In genomic region chr2:127637725-127638252, GRCh38 we compare ENCODE assay signal across 9 cellular contexts. TPM values are rescaled to one million over a fixed set of nuclear protein-coding genes. Genes with fewer than 3 reads are reported as not detected.
A peak's percentile ranks its signal among the peaks of the same experiment; 100 is the strongest.
DNase-seq lines count a peak whose midpoint lies in the region; ATAC-seq, FAIRE-seq and TF ChIP-seq lines count a peak whose summit lies in the region.
"Had no signal": no experiment of that assay in that cellular context is flagged by ENCODE, and none has a peak within 500 bp of the region (broad histone marks: within the 10 kb centered on the region; RNA-seq: fewer than 3 reads in every experiment).

No MANE protein-coding gene starts in this region.

- CTCF ChIA-PET in H1 (lab: Charles Lee; ENCODE audit: partially characterized antibody), result interaction anchor here (1.0 to 9.8 kb wide), 7 partner anchors 10 to 54 kb away, joined by 3 to 114 read pairs (median 3); no protein-coding TSS in a partner anchor

- H3K18ac ChIP-seq in H1 (ENCODE audit: extremely low read depth, low read length), result peak overlapping the region; percentile 75; the same call in 1 of the 2 replicates

- H3K9me3 ChIP-seq in Peyer's patch (no peaks in the 10 kb centered on the region), H1 (ENCODE audit: insufficient read depth in 2 of 2, low read depth in 1 of 2, low read length in 1 of 2) (no peaks in the 10 kb centered on the region), muscle layer of duodenum (ENCODE audit: control insufficient read depth in 1 of 2, low read length in 2 of 2) (no peaks in the 10 kb centered on the region)

- no peak overlapping the region for H3K23ac ChIP-seq in H1 (ENCODE audit: insufficient read length)

- H2BK20ac ChIP-seq in H1 (ENCODE audit: low read length), result peak overlapping the region; percentile 43; the same call in 1 of the 2 replicates

- peak overlapping the region; percentile 87 for H3K4ac ChIP-seq in H1 (replicated peaks; ENCODE audit: insufficient read length, low read depth, low read length)

- no peaks in the 10 kb centered on the region for H3K23me2 ChIP-seq in H1 (ENCODE audit: low read depth, low read length)

- H2AK5ac ChIP-seq in H1 (ENCODE audit: low read depth, low read length), result peak overlapping the region; percentile 53; the same call in 1 of the 2 replicates

- WGBS in H1 (ENCODE audit: extremely low coverage in 1 of 2, insufficient coverage in 1 of 2, insufficient read length in 1 of 2, insufficient replicate concordance in 2 of 2, low coverage in 1 of 2, low lambda C conversion rate in 2 of 2, missing lambda C conversion rate in 1 of 2), 2 experiments, result 72% methylated on average over 8 of the region's 8 CpGs; no CpG with 5 or more reads in 1 of the 2 experiments

- H3K27ac ChIP-seq in Peyer's patch, result peak overlapping the region; percentile 17 to 83 (median 60)
- H3K27ac ChIP-seq in H1 (ENCODE audit: low read depth, low read length), result no peak overlapping the region
- H3K27ac ChIP-seq in muscle layer of duodenum (ENCODE audit: low read length), result peak overlapping the region; percentile 56

- FAIRE-seq in H1 (lab: Jason Lieb, UNC), result no peak

- H3K27me3 ChIP-seq in Peyer's patch (no peaks in the 10 kb centered on the region), H1 (replicated peaks in 1 of 4; ENCODE audit: control insufficient read depth in 3 of 4, extremely low read depth in 1 of 4, insufficient read depth in 3 of 4, low read length in 3 of 4) (no peaks in the 10 kb centered on the region), muscle layer of duodenum (ENCODE audit: low read depth, low read length) (no peaks in the 10 kb centered on the region)

- TF ChIP-seq CTCF in Peyer's patch (IDR thresholded peaks at IDR 0.05), result no peak
- no peak for TF ChIP-seq CTCF in H1 (IDR thresholded peaks at IDR 0.05; ENCODE audit: control extremely low read depth in 1 of 3, insufficient read depth in 1 of 3, low read depth in 1 of 3, low read length in 3 of 3)

- TF ChIP-seq POLR2A in Peyer's patch (IDR thresholded peaks at IDR 0.05) (no peak), H1 (IDR thresholded peaks at IDR 0.05; ENCODE audit: control extremely low read depth in 1 of 2, low read depth in 2 of 2, low read length in 2 of 2) (no peak)

- POLR2A ChIA-PET in H1 (lab: Charles Lee; ENCODE audit: partially characterized antibody), result interaction anchor here (3.3 kb wide), 1 partner anchor 111 kb away, joined by 10 read pairs; the partner anchor contains the start of gene IWS1

- H3K9ac ChIP-seq in H1 (replicated peaks in 1 of 4; ENCODE audit: extremely low read depth in 1 of 4, low read depth in 3 of 4, low read length in 3 of 4), result no peak overlapping the region; a peak in 1 of 7 replicates

- peak overlapping the region; percentile 69; the same call in 1 of the 2 replicates for H4K8ac ChIP-seq in H1 (ENCODE audit: extremely low read depth, insufficient read depth, low read length)

- peak overlapping the region; percentile 95; the same call in 1 of the 2 replicates for H2BK12ac ChIP-seq in H1 (ENCODE audit: low read depth, low read length)

- H3K4me2 ChIP-seq in H1 (ENCODE audit: insufficient read depth in 1 of 2, low read depth in 2 of 2, low read length in 2 of 2), result peak overlapping the region; percentile 39 to 54; a peak in 3 of 4 replicates

- H2BK15ac ChIP-seq in H1 (ENCODE audit: low read length), result no peak overlapping the region

- no peaks in the 10 kb centered on the region for H4K20me1 ChIP-seq in H1 (replicated peaks in 1 of 2; ENCODE audit: control insufficient read depth in 1 of 2, insufficient read depth in 2 of 2, low read length in 2 of 2)

- no peak overlapping the region for H3K14ac ChIP-seq in H1 (ENCODE audit: insufficient read length)

- DNase-seq in GM04503 (ENCODE audit: low read depth) (peak; percentile 51), Peyer's patch (no peak), H1 (ENCODE audit: low read depth in 1 of 2, low spot score in 2 of 2) (peak in 1 of 2 experiments; percentile 61), SIG-M5 treated with dmso at 0.1 percent for 504 hours (lab: John Stamatoyannopoulos, UW; ENCODE audit: unreplicated experiment) (no peak), NCI-H510A (lab: John Stamatoyannopoulos, UW) (no peak), retina (no peak)

- TF ChIP-seq RAD21 in H1 (IDR thresholded peaks at IDR 0.05 in 1 of 2, conservative IDR thresholded peaks at IDR 0.05 in 1 of 2; ENCODE audit: low read depth in 2 of 2, low read length in 2 of 2), result no peak

- H2BK120ac ChIP-seq in H1 (replicated peaks; ENCODE audit: low read depth, low read length), result no peak overlapping the region

- no peak for ATAC-seq in HG03159 (IDR thresholded peaks at IDR 0.05; ENCODE audit: unreplicated experiment)

- H3K79me1 ChIP-seq in H1 (ENCODE audit: low read depth, low read length), result no peaks in the 10 kb centered on the region

- H4K91ac ChIP-seq in H1 (replicated peaks; ENCODE audit: insufficient read length, low read length), result peak overlapping the region; percentile 84

- no peak overlapping the region for H3K56ac ChIP-seq in H1 (replicated peaks; ENCODE audit: insufficient read length, low read depth, low read length)

- no peak overlapping the region for H4K5ac ChIP-seq in H1 (ENCODE audit: insufficient read length, low read depth, low read length)

- H3K4me1 ChIP-seq in Peyer's patch (peaks cover 0 to 82% (median 33%) of the 10 kb centered on the region in 4 donors), H1 (replicated peaks in 1 of 4; ENCODE audit: control insufficient read depth in 3 of 4, insufficient read depth in 4 of 4, low read length in 3 of 4) (peaks cover 0 to 19% (median 7%) of the 10 kb centered on the region in 4 experiments; a peak in 6 of 7 replicates), muscle layer of duodenum (ENCODE audit: control insufficient read depth in 1 of 2, insufficient read depth in 2 of 2, low read length in 2 of 2) (peaks cover 5 to 62% of the 10 kb centered on the region in 2 donors)

- no peaks in the 10 kb centered on the region for H3K79me2 ChIP-seq in H1 (ENCODE audit: control insufficient read depth in 1 of 2, insufficient read depth in 2 of 2, low read length in 2 of 2)

- peak overlapping the region; percentile 47; the same call in 1 of the 2 replicates for H2BK5ac ChIP-seq in H1 (ENCODE audit: low read depth, low read length)

- TF ChIP-seq EP300 in H1 (IDR thresholded peaks at IDR 0.05; ENCODE audit: borderline replicate concordance in 1 of 2, low read depth in 2 of 2, low read length in 2 of 2), result no peak

- H2AFZ ChIP-seq in H1 (ENCODE audit: low read length), result no peak overlapping the region

- H3K36me3 ChIP-seq in Peyer's patch (peaks cover 0 to 47% (median 0%) of the 10 kb centered on the region in 3 donors), H1 (ENCODE audit: control insufficient read depth in 2 of 4, insufficient read depth in 4 of 4, low read length in 3 of 4) (no peaks in the 10 kb centered on the region), muscle layer of duodenum (ENCODE audit: control insufficient read depth in 1 of 2, insufficient read depth in 2 of 2, low read length in 2 of 2) (peaks cover 4 to 27% of the 10 kb centered on the region in 2 donors)

- H3K4me3 ChIP-seq in Peyer's patch, result no peak overlapping the region
- H3K4me3 ChIP-seq in H1 (ENCODE audit: extremely low read depth in 1 of 4, insufficient read depth in 2 of 4, low read depth in 3 of 4, low read length in 4 of 4), result peak overlapping the region in 1 of 4 experiments; percentile 2; a peak in 1 of 8 replicates
- no peak overlapping the region for H3K4me3 ChIP-seq in muscle layer of duodenum (ENCODE audit: low read depth in 1 of 2, low read length in 2 of 2)

TF ChIP-seq in H1, 55 proteins besides CTCF, POLR2A, EP300 and RAD21:
- TF ChIP-seq SAP30 (IDR thresholded peaks at IDR 0.05; ENCODE audit: insufficient read depth, insufficient replicate concordance, low read length) (no peak), TAF7 (optimal IDR thresholded peaks at IDR 0.05; ENCODE audit: borderline replicate concordance, low read depth, low read length) (no peak), RBBP5 (IDR thresholded peaks at IDR 0.05; ENCODE audit: borderline replicate concordance, low read depth, low read length) (0 out of 2 replicates have a peak, but pooled peaks have one; percentile 18)

RNA-seq across cellular contexts. Expression of gene GPR17, which starts 8.2 kb away (rescaled TPM):
- total RNA-seq in Peyer's patch, result not detected
- not detected in 2 replicates for total RNA-seq in H1 (2021; fragmentation: NEBNext Ultra II Directional; extraction: Animal tissue kit (Norgen Biotek cat#: 25700))
- polyA plus RNA-seq in H1 (2011; rRNA removed), result 0.03 TPM in 2 replicates
- polyA plus RNA-seq in H1 (2011; cell fraction: cytosol; rRNA removed), result not detected
- polyA plus RNA-seq in H1 (2011; cell fraction: nucleus; rRNA removed), result 0.13 TPM
- 0.14 to 0.90 TPM (median 0.59 TPM) in 3 of 4 replicates, not detected in the other for polyA plus RNA-seq in H1 (2012, experiment 1 of 2)
- 0.09 TPM for polyA plus RNA-seq in H1 (2012, experiment 2 of 2)
- not detected for polyA plus RNA-seq in H1 (2013, experiment 1 of 2)
- polyA plus RNA-seq in H1 (2013, experiment 2 of 2), result not detected
- not detected in 2 replicates for polyA minus RNA-seq in H1 (2011; rRNA and poly(A)+ RNA removed)
- polyA minus RNA-seq in H1 (2011; cell fraction: cytosol; rRNA and poly(A)+ RNA removed), result not detected
- polyA minus RNA-seq in H1 (2011; cell fraction: nucleus; rRNA and poly(A)+ RNA removed), result not detected
- total RNA-seq: T-helper 1 cell treated with Interleukin-12 subunit alpha and Interleukin-12 subunit beta and Interleukin-4 antibody, amounts not matched to agents 30 ng/mL and 1 ng/mL, for 36 hours had no signal

RNA-seq across cellular contexts. Expression of gene LIMS2, which starts 37.5 kb away (rescaled TPM):
- 10 to 100 TPM in 3 of 4 donors, 1 to 10 TPM in 1; 7.7 to 95.7 (median 21.9) TPM for total RNA-seq in Peyer's patch
- 4.8 and 4.9 TPM in 2 replicates for total RNA-seq in H1 (2021; fragmentation: NEBNext Ultra II Directional; extraction: Animal tissue kit (Norgen Biotek cat#: 25700))
- 3.3 and 5.1 TPM in 2 replicates for polyA plus RNA-seq in H1 (2011; rRNA removed)
- 2.4 TPM for polyA plus RNA-seq in H1 (2011; cell fraction: cytosol; rRNA removed)
- 5.6 TPM for polyA plus RNA-seq in H1 (2011; cell fraction: nucleus; rRNA removed)
- polyA plus RNA-seq in H1 (2012, experiment 1 of 2), result 2.7 to 3.7 TPM (median 3.6 TPM) in 4 replicates
- 5.1 TPM for polyA plus RNA-seq in H1 (2012, experiment 2 of 2)
- 3.6 TPM for polyA plus RNA-seq in H1 (2013, experiment 1 of 2)
- 3.8 TPM for polyA plus RNA-seq in H1 (2013, experiment 2 of 2)
- 0.90 and 1.2 TPM in 2 replicates for polyA minus RNA-seq in H1 (2011; rRNA and poly(A)+ RNA removed)
- 1.5 TPM for polyA minus RNA-seq in H1 (2011; cell fraction: cytosol; rRNA and poly(A)+ RNA removed)
- polyA minus RNA-seq in H1 (2011; cell fraction: nucleus; rRNA and poly(A)+ RNA removed), result 2.3 TPM
